ENCODE assay signal across 26 cellular contexts in the genomic region with DNA sequence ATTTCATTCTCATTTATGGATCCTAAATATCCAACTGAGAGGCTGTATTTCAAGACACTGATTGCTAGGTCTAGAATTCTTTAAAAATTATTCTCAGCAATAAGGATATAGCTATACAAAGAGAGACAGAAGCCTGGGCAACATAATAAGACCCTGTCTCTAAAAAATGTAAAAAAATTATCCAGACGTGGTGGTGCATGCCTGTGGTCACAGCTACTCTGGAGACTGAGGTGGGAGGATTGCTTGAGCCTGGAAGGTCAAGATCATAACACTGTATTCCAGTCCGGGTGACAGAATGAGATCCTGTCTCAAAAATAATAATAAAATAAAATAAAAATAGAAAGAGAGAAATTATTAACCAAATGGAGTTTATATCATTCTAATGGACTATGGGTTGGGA.
"Had no signal": no experiment of that assay in that cellular context is flagged by ENCODE, and none has a peak within 500 bp of the region (broad histone marks: within the 10 kb centered on the region; RNA-seq: fewer than 3 reads in every experiment).

No MANE protein-coding gene starts in this region.

- H3K36me3 ChIP-seq: esophagus muscularis mucosa, gastrocnemius medialis, prostate gland, right atrium auricular region, spleen, tibial artery had no signal

- H3K4me2 ChIP-seq: hepatocyte had no signal

- H3K27ac Mint-ChIP-seq: naive thymus-derived CD8-positive, alpha-beta T cell; nephron progenitor cell; stimulated activated memory B cell treated with anti-CD40 and anti-IgM and Interleukin-4, amounts not matched to agents 10 μg/mL and 1 μg/mL and 100 μg/mL, for 72 hours; type B pancreatic cell had no signal

- H3K27me3 Mint-ChIP-seq: naive thymus-derived CD8-positive, alpha-beta T cell; stimulated activated memory B cell treated with anti-CD40 and anti-IgM and Interleukin-4, amounts not matched to agents 10 μg/mL and 1 μg/mL and 100 μg/mL, for 72 hours; type B pancreatic cell had no signal

- H3K9me3 Mint-ChIP-seq: naive thymus-derived CD8-positive, alpha-beta T cell; nephron progenitor cell; stimulated activated memory B cell treated with anti-CD40 and anti-IgM and Interleukin-4, amounts not matched to agents 10 μg/mL and 1 μg/mL and 100 μg/mL, for 72 hours; type B pancreatic cell had no signal

- DNase-seq: dermis blood vessel endothelial cell; effector memory CD4-positive, alpha-beta T cell; gastrocnemius medialis; head of caudate nucleus; kidney; mesenchymal stem cell; midbrain; naive thymus-derived CD8-positive, alpha-beta T cell; nephron progenitor cell; nucleus accumbens; spleen; stimulated activated CD4-positive, alpha-beta T cell treated with anti-CD3 and anti-CD28 coated beads, Interleukin-4, amount 100 ng/mL, for 4 hours; stimulated activated naive CD8-positive, alpha-beta T cell treated with anti-CD3 and anti-CD28 coated beads, Interleukin-15, Interleukin-2, amounts not matched to agents 100 U/mL and 50 U/mL, for 24 hours; substantia nigra; testis; tibial artery had no signal

- H2AFZ ChIP-seq: hepatocyte had no signal

- H3K4me3 Mint-ChIP-seq: naive thymus-derived CD8-positive, alpha-beta T cell; nephron progenitor cell; stimulated activated memory B cell treated with anti-CD40 and anti-IgM and Interleukin-4, amounts not matched to agents 10 μg/mL and 1 μg/mL and 100 μg/mL, for 72 hours; type B pancreatic cell had no signal

- H3K27me3 ChIP-seq: esophagus muscularis mucosa, gastrocnemius medialis, hepatocyte, right atrium auricular region, spleen, testis, tibial artery had no signal

- FAIRE-seq: endothelial cell of umbilical vein, kidney had no signal

- H3K27ac ChIP-seq: coronary artery, esophagus muscularis mucosa, gastrocnemius medialis, hepatocyte, prostate gland, right atrium auricular region, spleen, testis, tibial artery had no signal

- H3K9me3 ChIP-seq: esophagus muscularis mucosa, gastrocnemius medialis, prostate gland, right atrium auricular region, spleen, testis, tibial artery had no signal

- H3K4me3 ChIP-seq: coronary artery, esophagus muscularis mucosa, gastrocnemius medialis, hepatocyte, lung, prostate gland, right atrium auricular region, spleen, testis, tibial artery had no signal

- H3K4me1 ChIP-seq: prostate gland, testis, tibial artery had no signal

- H3K36me3 Mint-ChIP-seq: type B pancreatic cell had no signal

- H3K79me2 ChIP-seq: hepatocyte had no signal

- ATAC-seq: gastrocnemius medialis; naive thymus-derived CD8-positive, alpha-beta T cell; sciatic nerve; stimulated activated memory B cell treated with anti-CD40 and anti-IgM and Interleukin-4, amounts not matched to agents 10 μg/mL and 1 μg/mL and 100 μg/mL, for 72 hours; stimulated activated naive CD8-positive, alpha-beta T cell treated with anti-CD3 and anti-CD28 coated beads, Interleukin-15, Interleukin-2, amounts not matched to agents 100 U/mL and 50 U/mL, for 24 hours had no signal
